Comparison of ENCODE assay signal across 29 cellular contexts in genomic region chr9:118614011-118614410, GRCh38.
"Had no signal": no experiment of that assay in that cellular context is flagged by ENCODE, and none has a peak within 500 bp of the region (broad histone marks: within the 10 kb centered on the region; RNA-seq: fewer than 3 reads in every experiment).

No MANE protein-coding gene starts in this region.

- H3K4me3 ChIP-seq: colonic mucosa, coronary artery, dorsolateral prefrontal cortex, esophagus muscularis mucosa, esophagus squamous epithelium, gastrocnemius medialis, gastroesophageal sphincter, heart left ventricle, heart right ventricle, hepatocyte had no signal

- H3K36me3 ChIP-seq: colonic mucosa, esophagus muscularis mucosa, esophagus squamous epithelium, gastrocnemius medialis, gastroesophageal sphincter, heart left ventricle, heart right ventricle had no signal

- H2AFZ ChIP-seq: hepatocyte had no signal

- H3K4me3 Mint-ChIP-seq: dendritic cell treated with granulocyte-macrophage colony-stimulating factor and Interleukin-4, amounts not matched to agents 40 ng/mL and 50 ng/mL, for 4 days; effector memory CD8-positive, alpha-beta T cell; endodermal cell had no signal

- DNase-seq: colonic mucosa; cortex of kidney; dermis blood vessel endothelial cell; dorsolateral prefrontal cortex; effector CD4-positive, alpha-beta T cell; effector CD8-positive, alpha-beta T cell; effector memory CD4-positive, alpha-beta T cell; effector memory CD8-positive, alpha-beta T cell; endodermal cell; erythroblast; esophagus squamous epithelium; foreskin fibroblast; foreskin keratinocyte; foreskin melanocyte; gastrocnemius medialis; glutamatergic neuron; head of caudate nucleus; heart left ventricle; heart right ventricle; hippocampal formation had no signal

- H3K27me3 Mint-ChIP-seq: dendritic cell treated with granulocyte-macrophage colony-stimulating factor and Interleukin-4, amounts not matched to agents 40 ng/mL and 50 ng/mL, for 4 days; effector memory CD8-positive, alpha-beta T cell had no signal

- H3K4me1 ChIP-seq: colonic mucosa, esophagus muscularis mucosa, esophagus squamous epithelium, foreskin keratinocyte, gastrocnemius medialis, gastroesophageal sphincter, heart left ventricle, heart right ventricle had no signal

- H3K79me2 ChIP-seq: hepatocyte had no signal

- H3K4me2 ChIP-seq: hepatocyte had no signal

- H3K9me3 ChIP-seq: colonic mucosa, esophagus muscularis mucosa, esophagus squamous epithelium, gastrocnemius medialis, gastroesophageal sphincter had no signal

- ATAC-seq: effector memory CD8-positive, alpha-beta T cell; esophagus mucosa; foreskin keratinocyte; gastrocnemius medialis; gastroesophageal sphincter; heart left ventricle; heart right ventricle had no signal

- H3K27ac ChIP-seq: colonic mucosa, coronary artery, dorsolateral prefrontal cortex, epithelial cell of prostate, esophagus muscularis mucosa, esophagus squamous epithelium, foreskin keratinocyte, gastrocnemius medialis, gastroesophageal sphincter, heart left ventricle, heart right ventricle, hepatocyte had no signal

- H3K27me3 ChIP-seq: colonic mucosa, dorsolateral prefrontal cortex, esophagus muscularis mucosa, esophagus squamous epithelium, foreskin keratinocyte, gastrocnemius medialis, gastroesophageal sphincter, heart left ventricle, hepatocyte had no signal

- FAIRE-seq: colon, frontal cortex had no signal
